8 cellular contexts compared by ENCODE assay signal in the genomic region with DNA sequence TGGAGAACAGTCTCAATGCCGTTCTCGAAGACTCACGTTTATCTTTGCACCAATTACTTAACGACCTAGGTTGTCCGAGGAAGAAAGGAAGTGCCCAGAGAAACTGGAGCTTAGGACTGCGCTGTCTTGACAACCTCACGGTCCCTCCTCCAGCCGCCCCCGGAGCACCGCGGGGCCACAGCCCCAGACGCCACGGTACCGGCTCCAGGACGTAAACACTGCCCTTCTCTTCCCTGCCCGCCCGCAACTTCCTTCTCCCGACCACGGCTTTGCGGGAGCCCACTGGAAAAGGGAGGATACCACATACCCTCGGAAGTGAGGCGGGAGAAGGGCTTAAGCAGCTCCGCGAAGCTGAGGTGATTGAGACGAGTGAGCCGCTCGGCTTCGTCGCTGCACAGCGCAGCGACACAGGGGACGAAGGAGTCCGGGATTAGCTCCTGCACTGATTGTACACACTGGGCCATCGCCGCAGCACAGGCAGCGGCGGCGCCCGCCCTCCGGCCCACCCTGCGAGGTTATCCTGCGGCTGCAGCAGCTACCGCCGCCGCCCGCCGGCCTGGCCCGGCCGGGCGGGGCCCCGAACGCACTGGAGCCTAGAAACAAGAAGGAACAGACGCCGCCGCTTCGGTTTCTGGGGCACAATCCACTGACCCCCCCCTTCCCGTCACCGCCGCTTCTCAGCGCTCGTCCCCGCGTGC. TPM values are rescaled to one million over a fixed set of nuclear protein-coding genes. Genes with fewer than 3 reads are reported as not detected.
DNase-seq lines count a peak whose midpoint lies in the region; ATAC-seq and TF ChIP-seq lines count a peak whose summit lies in the region.

No MANE protein-coding gene starts in this region.

- TF ChIP-seq CTCF in activated CD8-positive, alpha-beta T cell treated with anti-CD3 and anti-CD28 coated beads for 36 hours (IDR thresholded peaks at IDR 0.05), result no peak
- no peak for TF ChIP-seq CTCF in fibroblast of mammary gland (conservative IDR thresholded peaks at IDR 0.05; ENCODE audit: control insufficient read depth, insufficient read depth, low read depth, low read length)
- TF ChIP-seq CTCF in thoracic aorta (IDR thresholded peaks at IDR 0.05), result no peak

- POLR2A ChIA-PET in HEK293T (lab: Yijun Ruan, JAX), result interaction anchor here (0.7 to 3.6 kb wide), 33 partner anchors 9 to 901 kb away, joined by 3 to 45 read pairs (median 4); partner anchors contain the start of genes DSC3, GAREM1, RNF125 and RNF138
- POLR2A ChIA-PET in activated CD8-positive, alpha-beta T cell treated with anti-CD3 and anti-CD28 coated beads for 36 hours (lab: Charles Lee), result interaction anchor here (0.8 to 4.1 kb wide), 15 partner anchors 11 to 165 kb away, joined by 3 to 35 read pairs (median 3); partner anchors contain the start of genes RNF125 and RNF138

- peak overlapping the region; percentile 73 to 89 for H3K27ac ChIP-seq in thoracic aorta

- peaks cover 34% of the 10 kb centered on the region for H3K4me1 Mint-ChIP-seq in activated CD8-positive, alpha-beta T cell treated with anti-CD3 and anti-CD28 coated beads for 36 hours (ENCODE audit: low read depth)
- H3K4me1 Mint-ChIP-seq in natural killer cell treated with Interleukin-12 subunit alpha and Interleukin-12 subunit beta and Interleukin-15 and Interleukin-18, amount 100 ng/mL, for 72 hours (ENCODE audit: low read depth in 2 of 2), result peaks cover 33 to 39% of the 10 kb centered on the region in 2 donors

- intact Hi-C loops in activated CD8-positive, alpha-beta T cell treated with anti-CD3 and anti-CD28 coated beads for 36 hours (cut with micrococcal nuclease), result loop anchor here (2.0 to 5.0 kb wide), 2 partner anchors 76 to 150 kb away; partner anchors contain the start of genes RNF125 and RNF138

- H3K4me3 ChIP-seq in MG63 (peak overlapping the region; percentile 86), fibroblast of mammary gland (ENCODE audit: control insufficient read depth, low read depth, low read length) (peak overlapping the region; percentile 92), thoracic aorta (peak overlapping the region; percentile 77)

- H3K36me3 Mint-ChIP-seq in activated CD8-positive, alpha-beta T cell treated with anti-CD3 and anti-CD28 coated beads for 36 hours (ENCODE audit: low read depth), result peaks cover 5% of the 10 kb centered on the region
- H3K36me3 Mint-ChIP-seq in natural killer cell treated with Interleukin-12 subunit alpha and Interleukin-12 subunit beta and Interleukin-15 and Interleukin-18, amount 100 ng/mL, for 72 hours, result no peaks in the 10 kb centered on the region

- no peaks in the 10 kb centered on the region for H3K9me3 Mint-ChIP-seq in activated CD8-positive, alpha-beta T cell treated with anti-CD3 and anti-CD28 coated beads for 36 hours
- no peaks in the 10 kb centered on the region for H3K9me3 Mint-ChIP-seq in natural killer cell treated with Interleukin-12 subunit alpha and Interleukin-12 subunit beta and Interleukin-15 and Interleukin-18, amount 100 ng/mL, for 72 hours

- DNase-seq in NCI-H2227 (lab: John Stamatoyannopoulos, UW; ENCODE audit: unreplicated experiment) (peak; percentile 80), NCI-H2227 treated with DMSO at 0.1 percent for 48 hours (lab: John Stamatoyannopoulos, UW) (no peak), HEK293T (ENCODE audit: extremely low spot score) (peak; percentile 69), MG63 (peak; percentile 36), fibroblast of mammary gland (ENCODE audit: low read depth) (peak; percentile 63), thoracic aorta (ENCODE audit: low spot score) (no peak)
- DNase-seq in activated CD8-positive, alpha-beta T cell treated with anti-CD3 and anti-CD28 coated beads for 36 hours, result peak; percentile 52
- peak; percentile 70 for DNase-seq in natural killer cell treated with Interleukin-12 subunit alpha and Interleukin-12 subunit beta and Interleukin-15 and Interleukin-18, amount 100 ng/mL, for 72 hours (ENCODE audit: low spot score)

- peak overlapping the region; percentile 99 for H3K27ac Mint-ChIP-seq in activated CD8-positive, alpha-beta T cell treated with anti-CD3 and anti-CD28 coated beads for 36 hours
- H3K27ac Mint-ChIP-seq in natural killer cell treated with Interleukin-12 subunit alpha and Interleukin-12 subunit beta and Interleukin-15 and Interleukin-18, amount 100 ng/mL, for 72 hours, result peak overlapping the region; percentile 89 to 96

- no peaks in the 10 kb centered on the region for H3K27me3 ChIP-seq in MG63
- no peaks in the 10 kb centered on the region for H3K27me3 ChIP-seq in thoracic aorta (replicated peaks; ENCODE audit: insufficient read depth)

- H3K4me3 Mint-ChIP-seq in activated CD8-positive, alpha-beta T cell treated with anti-CD3 and anti-CD28 coated beads for 36 hours, result peak overlapping the region; percentile 100
- peak overlapping the region; percentile 98 for H3K4me3 Mint-ChIP-seq in natural killer cell treated with Interleukin-12 subunit alpha and Interleukin-12 subunit beta and Interleukin-15 and Interleukin-18, amount 100 ng/mL, for 72 hours

- H3K9me3 ChIP-seq in MG63, result no peaks in the 10 kb centered on the region
- no peaks in the 10 kb centered on the region for H3K9me3 ChIP-seq in thoracic aorta

- peaks cover 28 to 35% of the 10 kb centered on the region in 2 donors for H3K4me1 ChIP-seq in thoracic aorta (ENCODE audit: control insufficient read depth in 1 of 2, low read depth in 2 of 2)

- CTCF ChIA-PET in HEK293T (lab: Yijun Ruan, JAX), result interaction anchor here (0.6 to 1.7 kb wide), 6 partner anchors 10 to 130 kb away, joined by 3 to 4 read pairs (median 3); no protein-coding TSS in a partner anchor
- CTCF ChIA-PET in activated CD8-positive, alpha-beta T cell treated with anti-CD3 and anti-CD28 coated beads for 36 hours (lab: Charles Lee), result interaction anchor here (1.4 to 2.6 kb wide), 5 partner anchors 69 to 130 kb away, joined by 3 to 15 read pairs (median 6); partner anchors contain the start of gene RNF125

- H3K36me3 ChIP-seq in MG63, result no peaks in the 10 kb centered on the region
- H3K36me3 ChIP-seq in thoracic aorta, result no peaks in the 10 kb centered on the region

- H3K27me3 Mint-ChIP-seq in activated CD8-positive, alpha-beta T cell treated with anti-CD3 and anti-CD28 coated beads for 36 hours, result no peaks in the 10 kb centered on the region
- no peaks in the 10 kb centered on the region for H3K27me3 Mint-ChIP-seq in natural killer cell treated with Interleukin-12 subunit alpha and Interleukin-12 subunit beta and Interleukin-15 and Interleukin-18, amount 100 ng/mL, for 72 hours

- ATAC-seq in activated CD8-positive, alpha-beta T cell treated with anti-CD3 and anti-CD28 coated beads for 36 hours, result peak; percentile 40
- peak; percentile 26 to 62 for ATAC-seq in natural killer cell treated with Interleukin-12 subunit alpha and Interleukin-12 subunit beta and Interleukin-15 and Interleukin-18, amount 100 ng/mL, for 72 hours
- peak; percentile 38 for ATAC-seq in thoracic aorta (ENCODE audit: insufficient number of reproducible peaks, low FRiP score, low read depth)

TF ChIP-seq in HEK293T, 16 proteins besides CTCF, POLR2A, EP300 and RAD21:
- TF ChIP-seq ARNT (IDR thresholded peaks at IDR 0.05) (no peak), FOXK2 (IDR thresholded peaks at IDR 0.05) (0 out of 2 replicates have a peak, but pooled peaks have one; percentile 9)
TF ChIP-seq in HEK293T: peak in this region for 1.

RNA-seq across cellular contexts. Expression of gene TRAPPC8, which starts 0.5 kb away (rescaled TPM):
- 27.1 and 40.7 TPM in 2 replicates for total RNA-seq in MG63 (2014; rRNA removed; shearing (Covaris generic); ENCODE audit: low replicate concordance)
- total RNA-seq in activated CD8-positive, alpha-beta T cell treated with anti-CD3 and anti-CD28 coated beads for 36 hours, result 10 to 100 TPM; 26.1 to 29.6 TPM
- total RNA-seq in natural killer cell treated with Interleukin-12 subunit alpha and Interleukin-12 subunit beta and Interleukin-15 and Interleukin-18, amount 100 ng/mL, for 72 hours, result 10 to 100 TPM; 49.4 to 50.3 TPM
- total RNA-seq in thoracic aorta, result 10 to 100 TPM; 25.7 to 31.0 TPM

Comparison
In these comparisons a context has a peak if more than half of its experiments do, and no peak if none do; other contexts are left out.
1. DNase-seq: peak in NCI-H2227 (single experiment), HEK293T (single experiment), MG63 (single experiment), activated CD8-positive, alpha-beta T cell treated with anti-CD3 and anti-CD28 coated beads for 36 hours (single experiment), fibroblast of mammary gland (single experiment) and natural killer cell treated with Interleukin-12 subunit alpha and Interleukin-12 subunit beta and Interleukin-15 and Interleukin-18, amount 100 ng/mL, for 72 hours (single experiment); none in NCI-H2227 treated with DMSO at 0.1 percent for 48 hours (single experiment) and thoracic aorta (single experiment).
2. Peak in every context shown above with its lines, with median percentiles within 50 percentile points of each other: H3K4me3 ChIP-seq and ATAC-seq.